ENCODE assay signal across 12 cellular contexts in genomic region chr12:124094188-124094587, GRCh38.
"Had no signal": no experiment of that assay in that cellular context is flagged by ENCODE, and none has a peak within 500 bp of the region (broad histone marks: within the 10 kb centered on the region; RNA-seq: fewer than 3 reads in every experiment).

No MANE protein-coding gene starts in this region.

- DNase-seq: activated CD4-positive, alpha-beta T cell treated with anti-CD3 and anti-CD28 coated beads for 36 hours; activated CD4-positive, alpha-beta T cell treated with anti-CD3 and anti-CD28 coated beads, Interleukin-2, amount 50 U/mL, for 48 hours; activated naive CD4-positive, alpha-beta T cell; activated T-cell treated with anti-CD3 and anti-CD28 coated beads for 4 hours; amniotic stem cell; effector memory CD4-positive, alpha-beta T cell; esophagus squamous epithelium; occipital lobe had no signal

- H3K27me3 ChIP-seq: tibial nerve had no signal

- H3K36me3 ChIP-seq: esophagus squamous epithelium, tibial nerve had no signal

- H3K4me3 ChIP-seq: esophagus squamous epithelium, lung, skin epidermis, tibial nerve had no signal

- H3K27ac ChIP-seq: esophagus squamous epithelium, skin epidermis, tibial nerve had no signal

- ATAC-seq: activated CD4-positive, alpha-beta T cell treated with anti-CD3 and anti-CD28 coated beads for 36 hours; WTC11 had no signal

- H3K9me3 ChIP-seq: esophagus squamous epithelium, tibial nerve had no signal
